In the genomic region with DNA sequence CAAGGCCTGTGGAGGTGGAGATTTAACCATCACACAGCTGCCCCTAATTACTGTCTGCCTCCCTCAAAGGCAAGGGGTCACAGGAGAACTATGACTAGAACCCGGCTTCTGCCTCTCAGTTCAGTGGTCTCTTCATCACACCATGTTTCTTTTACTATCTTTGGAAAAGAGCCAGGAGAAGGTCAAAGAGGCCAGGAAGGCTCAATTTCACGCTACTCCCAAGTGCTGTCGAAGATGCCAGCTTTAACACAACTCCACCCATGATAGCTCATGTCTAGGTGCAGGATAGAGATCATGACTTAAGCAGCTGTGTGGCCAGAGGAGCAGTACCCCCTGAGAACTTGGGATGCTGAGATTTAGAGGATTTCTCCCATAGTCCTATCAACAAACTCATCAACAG, we compare ENCODE assay signal across 15 cellular contexts.
A peak's percentile ranks its signal among the peaks of the same experiment; 100 is the strongest.
DNase-seq lines count a peak whose midpoint lies in the region; ATAC-seq lines count a peak whose summit lies in the region.
"Had no signal": no experiment of that assay in that cellular context is flagged by ENCODE, and none has a peak within 500 bp of the region (broad histone marks: within the 10 kb centered on the region; RNA-seq: fewer than 3 reads in every experiment).

No MANE protein-coding gene starts in this region.

- intact Hi-C loops in activated CD4-positive, alpha-beta T cell treated with anti-CD3 and anti-CD28 coated beads, Interleukin-2, amount 10 ng/mL, durations not matched to agents 24 days and 14 days (cut with micrococcal nuclease) = no loop called here
- intact Hi-C loops in left ventricle myocardium superior (cut with micrococcal nuclease) (no loop called here), Right ventricle myocardium inferior (cut with DNase I) (no loop called here)

- DNase-seq in activated CD4-positive, alpha-beta T cell treated with anti-CD3 and anti-CD28 coated beads, Interleukin-2, amount 10 ng/mL, durations not matched to agents 24 days and 14 days = peak; percentile 45
- no peak for DNase-seq in activated CD4-positive, alpha-beta T cell treated with anti-CD3 and anti-CD28 coated beads, Interleukin-2, amount 50 U/mL, for 48 hours
- DNase-seq in left ventricle myocardium superior = no peak
- no peak for DNase-seq in Right ventricle myocardium inferior (ENCODE audit: missing footprints)
- DNase-seq in left kidney (ENCODE audit: low read depth, low spot score) = peak; percentile 27
- DNase-seq in activated T-cell treated with anti-CD3 and anti-CD28 coated beads, Interleukin-2, amount 50 U/mL, for 4 hours = no peak
- DNase-seq: AML-193; Caco-2; Calu3; CD4-positive, alpha-beta T cell; CD8-positive, alpha-beta T cell; DMS79 treated with DMSO at 0.1 percent for 48 hours; GF-D8 had no signal

- no peaks in the 10 kb centered on the region for H3K9me3 Mint-ChIP-seq in activated CD4-positive, alpha-beta T cell treated with anti-CD3 and anti-CD28 coated beads, Interleukin-2, amount 10 ng/mL, durations not matched to agents 24 days and 14 days
- no peaks in the 10 kb centered on the region for H3K9me3 Mint-ChIP-seq in activated T-cell treated with anti-CD3 and anti-CD28 coated beads, Interleukin-2, amount 50 U/mL, for 4 hours
- H3K9me3 Mint-ChIP-seq: CD4-positive, alpha-beta T cell; CD8-positive, alpha-beta T cell had no signal

- ATAC-seq in left ventricle myocardium superior (peak; percentile 16), Right ventricle myocardium inferior (no peak)
- no peak for ATAC-seq in activated T-cell treated with anti-CD3 and anti-CD28 coated beads, Interleukin-2, amount 50 U/mL, for 4 hours
- ATAC-seq: A549; CD8-positive, alpha-beta T cell had no signal

- no peaks in the 10 kb centered on the region for H3K4me1 Mint-ChIP-seq in activated CD4-positive, alpha-beta T cell treated with anti-CD3 and anti-CD28 coated beads, Interleukin-2, amount 10 ng/mL, durations not matched to agents 24 days and 14 days
- no peaks in the 10 kb centered on the region for H3K4me1 Mint-ChIP-seq in activated T-cell treated with anti-CD3 and anti-CD28 coated beads, Interleukin-2, amount 50 U/mL, for 4 hours (ENCODE audit: low read depth)
- H3K4me1 Mint-ChIP-seq: B cell had no signal

- no peak overlapping the region for H3K4me3 Mint-ChIP-seq in activated CD4-positive, alpha-beta T cell treated with anti-CD3 and anti-CD28 coated beads, Interleukin-2, amount 10 ng/mL, durations not matched to agents 24 days and 14 days
- H3K4me3 Mint-ChIP-seq in activated T-cell treated with anti-CD3 and anti-CD28 coated beads, Interleukin-2, amount 50 U/mL, for 4 hours = no peak overlapping the region
- H3K4me3 Mint-ChIP-seq: B cell; CD4-positive, alpha-beta T cell; CD8-positive, alpha-beta T cell had no signal

- H3K27ac Mint-ChIP-seq in activated CD4-positive, alpha-beta T cell treated with anti-CD3 and anti-CD28 coated beads, Interleukin-2, amount 10 ng/mL, durations not matched to agents 24 days and 14 days = no peak overlapping the region
- H3K27ac Mint-ChIP-seq: B cell; CD4-positive, alpha-beta T cell; CD8-positive, alpha-beta T cell had no signal

- H3K36me3 Mint-ChIP-seq in activated CD4-positive, alpha-beta T cell treated with anti-CD3 and anti-CD28 coated beads, Interleukin-2, amount 10 ng/mL, durations not matched to agents 24 days and 14 days (ENCODE audit: low read depth) = no peaks in the 10 kb centered on the region
- H3K36me3 Mint-ChIP-seq in activated T-cell treated with anti-CD3 and anti-CD28 coated beads, Interleukin-2, amount 50 U/mL, for 4 hours (ENCODE audit: insufficient read depth) = no peaks in the 10 kb centered on the region
- H3K36me3 Mint-ChIP-seq: CD8-positive, alpha-beta T cell had no signal

- H3K27me3 Mint-ChIP-seq in activated CD4-positive, alpha-beta T cell treated with anti-CD3 and anti-CD28 coated beads, Interleukin-2, amount 10 ng/mL, durations not matched to agents 24 days and 14 days = peaks cover 10% of the 10 kb centered on the region
- peaks cover 7% of the 10 kb centered on the region for H3K27me3 Mint-ChIP-seq in activated T-cell treated with anti-CD3 and anti-CD28 coated beads, Interleukin-2, amount 50 U/mL, for 4 hours (ENCODE audit: low read depth)
- H3K27me3 Mint-ChIP-seq: CD4-positive, alpha-beta T cell had no signal

Comparison
In these comparisons a context has a peak if more than half of its experiments do, and no peak if none do; other contexts are left out.
1. DNase-seq: peak in activated CD4-positive, alpha-beta T cell treated with anti-CD3 and anti-CD28 coated beads, Interleukin-2, amount 10 ng/mL, durations not matched to agents 24 days and 14 days (single experiment) and left kidney (single experiment); none in activated CD4-positive, alpha-beta T cell treated with anti-CD3 and anti-CD28 coated beads, Interleukin-2, amount 50 U/mL, for 48 hours (0 of 2), left ventricle myocardium superior (single experiment), Right ventricle myocardium inferior (single experiment) and activated T-cell treated with anti-CD3 and anti-CD28 coated beads, Interleukin-2, amount 50 U/mL, for 4 hours (single experiment).